In the genomic region with DNA sequence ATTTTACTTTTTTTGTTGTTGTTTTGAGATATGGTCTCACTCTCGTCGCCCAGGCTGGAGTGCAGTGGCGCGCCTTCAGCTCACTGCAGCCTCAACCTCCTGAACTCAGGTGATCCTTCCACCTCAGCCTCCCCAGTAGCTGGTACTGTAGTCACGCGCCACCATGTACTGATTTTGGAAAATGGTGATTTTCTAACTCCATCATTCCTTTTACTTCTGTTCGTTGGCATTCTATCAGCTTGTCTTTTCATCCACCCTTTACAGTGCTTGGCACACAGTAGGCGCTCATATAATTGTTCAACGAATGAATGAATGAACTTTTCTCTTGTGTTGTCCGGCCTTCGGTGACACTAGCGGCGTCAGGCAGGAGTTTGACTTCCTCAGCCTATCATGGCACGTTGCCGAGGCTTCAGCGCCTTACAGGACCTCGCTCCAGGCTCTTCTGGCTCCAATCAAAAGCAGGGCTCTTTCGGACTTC, we compare ENCODE assay signal across 8 cellular contexts. TPM values are rescaled to one million over a fixed set of nuclear protein-coding genes. Genes with fewer than 3 reads are reported as not detected.
DNase-seq lines count a peak whose midpoint lies in the region; ATAC-seq, FAIRE-seq and TF ChIP-seq lines count a peak whose summit lies in the region.

No MANE protein-coding gene starts in this region.

- peaks cover 6% of the 10 kb centered on the region for H3K27me3 Mint-ChIP-seq in activated naive CD4-positive, alpha-beta T cell treated with anti-CD3 and anti-CD28 coated beads, Interleukin-2, amount 10 ng/mL, durations not matched to agents 7 days and 5 days

- peaks cover 22% of the 10 kb centered on the region for H3K36me3 Mint-ChIP-seq in activated naive CD4-positive, alpha-beta T cell treated with anti-CD3 and anti-CD28 coated beads, Interleukin-2, amount 10 ng/mL, durations not matched to agents 7 days and 5 days

- DNase-seq in activated naive CD4-positive, alpha-beta T cell treated with anti-CD3 and anti-CD28 coated beads, Interleukin-2, amount 10 ng/mL, durations not matched to agents 7 days and 5 days = peak; percentile 24
- no peak for DNase-seq in activated naive CD4-positive, alpha-beta T cell treated with Interleukin-2 at 50 U/mL for 16 hours
- DNase-seq in adrenal gland (no peak), HepG2 (ENCODE audit: low spot score) (no peak), tibial nerve (ENCODE audit: low spot score in 2 of 2) (no peak), T-helper 9 cell (no peak), mucosa of gallbladder (ENCODE audit: low spot score) (no peak), UCSD-AML1 (lab: John Stamatoyannopoulos, UW; ENCODE audit: unreplicated experiment) (no peak)

- CTCF ChIA-PET in activated naive CD4-positive, alpha-beta T cell treated with anti-CD3 and anti-CD28 coated beads, Interleukin-2, amount 10 ng/mL, durations not matched to agents 7 days and 5 days (lab: Charles Lee) = interaction anchor here (0.5 to 4.2 kb wide), 6 partner anchors 14 to 268 kb away, joined by 4 to 32 read pairs (median 6); a partner anchor contains a TSS
- CTCF ChIA-PET in HepG2 (lab: Yijun Ruan, JAX; ENCODE audit: low intra/inter-chr PET ratio, low total read pairs) = no interaction called here

- peak overlapping the region; percentile 94 for H3K4me3 Mint-ChIP-seq in activated naive CD4-positive, alpha-beta T cell treated with anti-CD3 and anti-CD28 coated beads, Interleukin-2, amount 10 ng/mL, durations not matched to agents 7 days and 5 days

- TF ChIP-seq EP300 in HepG2 (IDR thresholded peaks at IDR 0.05; ENCODE audit: low read depth in 2 of 2, low read length in 2 of 2) = 0 out of 4 replicates have a peak, but pooled peaks of 1 of the 2 experiments have one; percentile 16
- no peak for TF ChIP-seq EP300 in HepG2 (CRISPR knock-in tag; IDR thresholded peaks at IDR 0.05; ENCODE audit: borderline replicate concordance)
- TF ChIP-seq EP300 in tibial nerve (IDR thresholded peaks at IDR 0.05) = no peak

- 37 to 41% (median 40%) methylated on average over 16 to 18 of the region's 18 CpGs for WGBS in adrenal gland, 4 donors
- WGBS in HepG2 (ENCODE audit: low lambda C conversion rate) = 51% methylated on average over 18 of the region's 18 CpGs
- WGBS in tibial nerve, 2 donors = 36 to 38% methylated on average over 18 of the region's 18 CpGs

- ATAC-seq in HepG2 = no peak

- H3K4me2 ChIP-seq in HepG2 (ENCODE audit: low read depth, low read length) = peak overlapping the region; percentile 63

- H3K27me3 ChIP-seq in adrenal gland (no peaks in the 10 kb centered on the region), HepG2 (ENCODE audit: control insufficient read depth in 1 of 2, insufficient read depth in 2 of 2, low read length in 2 of 2) (no peaks in the 10 kb centered on the region; a peak in 1 of 5 replicates), tibial nerve (no peaks in the 10 kb centered on the region)

- H3K36me3 ChIP-seq in adrenal gland (replicated peaks in 1 of 2) (no peaks in the 10 kb centered on the region), HepG2 (replicated peaks in 1 of 2; ENCODE audit: control insufficient read depth in 1 of 2, insufficient read depth in 2 of 2, low read length in 2 of 2) (peaks cover 0 to 6% of the 10 kb centered on the region in 2 experiments; a peak in 1 of 5 replicates), tibial nerve (no peaks in the 10 kb centered on the region)

- TF ChIP-seq CTCF in adrenal gland (IDR thresholded peaks at IDR 0.05) = no peak
- no peak for TF ChIP-seq CTCF in HepG2 (CRISPR knock-in tag; IDR thresholded peaks at IDR 0.05)
- TF ChIP-seq CTCF in tibial nerve (IDR thresholded peaks at IDR 0.05) = no peak

- no peaks in the 10 kb centered on the region for H3K9me3 ChIP-seq in adrenal gland (replicated peaks in 1 of 3)
- no peaks in the 10 kb centered on the region for H3K9me3 ChIP-seq in HepG2 (ENCODE audit: low read length)
- no peaks in the 10 kb centered on the region for H3K9me3 ChIP-seq in tibial nerve

- peak overlapping the region in 4 of 5 donors; percentile 18 to 92 (median 52) for H3K27ac ChIP-seq in adrenal gland
- peak overlapping the region; percentile 94 for H3K27ac ChIP-seq in HepG2 (ENCODE audit: extremely low read length, insufficient read depth, low read length)
- H3K27ac ChIP-seq in tibial nerve = peak overlapping the region in 3 of 4 donors; percentile 87 to 90 (median 90)

- peaks cover 50% of the 10 kb centered on the region for H3K4me1 Mint-ChIP-seq in activated naive CD4-positive, alpha-beta T cell treated with anti-CD3 and anti-CD28 coated beads, Interleukin-2, amount 10 ng/mL, durations not matched to agents 7 days and 5 days

- intact Hi-C loops in adrenal gland (cut with DNase I) (no loop called here), HepG2 (cut with micrococcal nuclease; ENCODE audit: unreplicated experiment) (loop anchor here (2.0 to 5.0 kb wide), 2 partner anchors 19 to 51 kb away; a partner anchor contains a TSS)

- in situ Hi-C loops in HepG2 (cut with HindIII; ENCODE audit: extremely low pct_ligation_motif_present, low pct_unique_long_range_greater_than_20kb) = no loop called here

- H3K9me3 Mint-ChIP-seq in activated naive CD4-positive, alpha-beta T cell treated with anti-CD3 and anti-CD28 coated beads, Interleukin-2, amount 10 ng/mL, durations not matched to agents 7 days and 5 days = no peaks in the 10 kb centered on the region

- H3K4me1 ChIP-seq in adrenal gland (replicated peaks in 1 of 2) = peaks cover 14 to 35% of the 10 kb centered on the region in 2 donors
- peaks cover 64% of the 10 kb centered on the region for H3K4me1 ChIP-seq in HepG2 (ENCODE audit: insufficient read depth, low read length)
- peaks cover 0 to 42% (median 7%) of the 10 kb centered on the region in 4 donors for H3K4me1 ChIP-seq in tibial nerve

- BruUV-seq in HepG2 (replicated peaks; lab: Mats Ljungman, UMichigan) = TSS peak; percentile 84

- POLR2A ChIA-PET in HepG2 (lab: Yijun Ruan, JAX) = interaction anchor here (1.1 to 5.6 kb wide), 9 partner anchors 10 to 242 kb away, joined by 3 to 53 read pairs (median 5); a partner anchor contains a TSS

- H3K4me3 ChIP-seq in adrenal gland = peak overlapping the region in 2 of 4 donors; percentile 62 to 65
- H3K4me3 ChIP-seq in HepG2 (replicated peaks in 1 of 3; ENCODE audit: insufficient read depth in 1 of 3, low read depth in 2 of 3, low read length in 3 of 3) = peak overlapping the region in 1 of 3 experiments; percentile 78; a peak in 2 of 6 replicates
- peak overlapping the region; percentile 54 to 91 (median 88) for H3K4me3 ChIP-seq in tibial nerve

- peaks cover 39% of the 10 kb centered on the region for H3K79me2 ChIP-seq in HepG2 (ENCODE audit: insufficient read depth, low read length)

- TF ChIP-seq RAD21 in HepG2 (CRISPR knock-in tag; IDR thresholded peaks at IDR 0.05) = no peak

- peak overlapping the region; percentile 6 for H2AFZ ChIP-seq in HepG2 (ENCODE audit: low read length)

- FAIRE-seq in HepG2 (lab: Jason Lieb, UNC) = peak; percentile 54

- H4K20me1 ChIP-seq in HepG2 (ENCODE audit: insufficient read depth, low read length) = peaks cover 34% of the 10 kb centered on the region

- H3K27ac Mint-ChIP-seq in activated naive CD4-positive, alpha-beta T cell treated with anti-CD3 and anti-CD28 coated beads, Interleukin-2, amount 10 ng/mL, durations not matched to agents 7 days and 5 days = peak overlapping the region; percentile 99

- TF ChIP-seq POLR2A in adrenal gland (IDR thresholded peaks at IDR 0.05) (no peak), HepG2 (IDR thresholded peaks at IDR 0.05; ENCODE audit: insufficient read depth in 1 of 2, low read depth in 2 of 2, low read length in 2 of 2) (no peak), tibial nerve (IDR thresholded peaks at IDR 0.05) (no peak)

- peak overlapping the region; percentile 26; the same call in 1 of the 2 replicates for H3K9ac ChIP-seq in HepG2 (ENCODE audit: insufficient read depth, low read depth, low read length)

RNA-seq across cellular contexts. Expression of a gene that starts 0.4 kb away (rescaled TPM):
- total RNA-seq in adrenal gland (10 to 100 TPM in 5 of 8 donors, 1 to 10 TPM in 3; 1.6 to 24.9 (median 13.5) TPM), HepG2 (2016; rRNA removed; fragmentation: Illumina TruSeq; extraction: Trizol) (188 and 281 TPM in 2 replicates), tibial nerve (10 to 100 TPM; 13.2 to 57.7 (median 25.7) TPM), mucosa of gallbladder (26.2 TPM)
- polyA plus RNA-seq in adrenal gland (10 to 100 TPM in 2 of 3 donors, 1 to 10 TPM in 1; 6.0 to 19.8 (median 12.8) TPM), HepG2 (2011; rRNA removed) (197 and 269 TPM in 2 replicates)
- 38.9 and 41.2 TPM in 2 replicates for total RNA-seq in HepG2 (2016; cell fraction: cytosol; rRNA removed; fragmentation: Illumina TruSeq; extraction: Trizol; ENCODE audit: low read depth)
- total RNA-seq in HepG2 (2016; cell fraction: insoluble cytoplasmic fraction; rRNA removed; fragmentation: Illumina TruSeq; extraction: Trizol) = 188 and 279 TPM in 2 replicates
- total RNA-seq in HepG2 (2016; cell fraction: membrane; rRNA removed; fragmentation: Illumina TruSeq; extraction: Trizol) = 132 and 142 TPM in 2 replicates
- total RNA-seq in HepG2 (2016; cell fraction: nucleus; rRNA removed; fragmentation: Illumina TruSeq; extraction: Trizol) = 70.7 and 79.0 TPM in 2 replicates
- polyA plus RNA-seq in HepG2 (2011; cell fraction: cytosol; rRNA removed) = 162 and 205 TPM in 2 replicates
- 88.5 and 89.7 TPM in 2 replicates for polyA plus RNA-seq in HepG2 (2011; cell fraction: nucleus; rRNA removed)
- 224 and 287 TPM in 2 replicates for polyA plus RNA-seq in HepG2 (2012)
- polyA plus RNA-seq in HepG2 (2016; cell fraction: cytosol; fragmentation: Illumina TruSeq; extraction: Trizol; ENCODE audit: low read depth) = 31.0 and 33.2 TPM in 2 replicates
- polyA plus RNA-seq in HepG2 (2016; cell fraction: insoluble cytoplasmic fraction; fragmentation: Illumina TruSeq; extraction: Trizol; ENCODE audit: low read depth) = 225 and 240 TPM in 2 replicates
- 83.1 and 83.6 TPM in 2 replicates for polyA plus RNA-seq in HepG2 (2016; cell fraction: membrane; fragmentation: Illumina TruSeq; extraction: Trizol; ENCODE audit: low read depth)
- polyA plus RNA-seq in HepG2 (2016; cell fraction: nucleus; fragmentation: Illumina TruSeq; extraction: Trizol; ENCODE audit: insufficient read depth, low read depth) = 100 and 101 TPM in 2 replicates
- 148 and 336 TPM in 2 replicates for polyA minus RNA-seq in HepG2 (2011; rRNA and poly(A)+ RNA removed; ENCODE audit: low replicate concordance)
- polyA minus RNA-seq in HepG2 (2011; cell fraction: cytosol; rRNA and poly(A)+ RNA removed) = 201 and 205 TPM in 2 replicates
- polyA minus RNA-seq in HepG2 (2011; cell fraction: nucleus; rRNA and poly(A)+ RNA removed) = 97.9 and 128 TPM in 2 replicates

RNA-seq across cellular contexts. Expression of a gene that starts 19.3 kb away (rescaled TPM):
- total RNA-seq in adrenal gland = 100 to 1,000 TPM in 1 of 8 donors, 10 to 100 TPM in 7; 59.9 to 103 (median 87.4) TPM
- polyA plus RNA-seq in adrenal gland = 10 to 100 TPM; 15.9 to 44.5 (median 21.4) TPM
- total RNA-seq in HepG2 (2016; rRNA removed; fragmentation: Illumina TruSeq; extraction: Trizol) = 139 and 217 TPM in 2 replicates
- total RNA-seq in HepG2 (2016; cell fraction: cytosol; rRNA removed; fragmentation: Illumina TruSeq; extraction: Trizol; ENCODE audit: low read depth) = 26.2 and 34.3 TPM in 2 replicates
- total RNA-seq in HepG2 (2016; cell fraction: insoluble cytoplasmic fraction; rRNA removed; fragmentation: Illumina TruSeq; extraction: Trizol) = 135 and 223 TPM in 2 replicates
- 73.7 and 77.9 TPM in 2 replicates for total RNA-seq in HepG2 (2016; cell fraction: membrane; rRNA removed; fragmentation: Illumina TruSeq; extraction: Trizol)
- 58.0 and 69.5 TPM in 2 replicates for total RNA-seq in HepG2 (2016; cell fraction: nucleus; rRNA removed; fragmentation: Illumina TruSeq; extraction: Trizol)
- 33.2 and 48.2 TPM in 2 replicates for polyA plus RNA-seq in HepG2 (2011; rRNA removed)
- polyA plus RNA-seq in HepG2 (2011; cell fraction: cytosol; rRNA removed) = 17.6 and 27.6 TPM in 2 replicates
- polyA plus RNA-seq in HepG2 (2011; cell fraction: nucleus; rRNA removed) = 10.7 and 17.1 TPM in 2 replicates
- 42.5 and 50.3 TPM in 2 replicates for polyA plus RNA-seq in HepG2 (2012)
- polyA plus RNA-seq in HepG2 (2016; cell fraction: cytosol; fragmentation: Illumina TruSeq; extraction: Trizol; ENCODE audit: low read depth) = 18.1 and 21.3 TPM in 2 replicates
- polyA plus RNA-seq in HepG2 (2016; cell fraction: insoluble cytoplasmic fraction; fragmentation: Illumina TruSeq; extraction: Trizol; ENCODE audit: low read depth) = 128 and 131 TPM in 2 replicates
- 35.8 and 42.0 TPM in 2 replicates for polyA plus RNA-seq in HepG2 (2016; cell fraction: membrane; fragmentation: Illumina TruSeq; extraction: Trizol; ENCODE audit: low read depth)
- 52.2 and 58.5 TPM in 2 replicates for polyA plus RNA-seq in HepG2 (2016; cell fraction: nucleus; fragmentation: Illumina TruSeq; extraction: Trizol; ENCODE audit: insufficient read depth, low read depth)
- polyA minus RNA-seq in HepG2 (2011; rRNA and poly(A)+ RNA removed; ENCODE audit: low replicate concordance) = 17.0 and 33.6 TPM in 2 replicates
- polyA minus RNA-seq in HepG2 (2011; cell fraction: cytosol; rRNA and poly(A)+ RNA removed) = 28.0 and 36.2 TPM in 2 replicates
- polyA minus RNA-seq in HepG2 (2011; cell fraction: nucleus; rRNA and poly(A)+ RNA removed) = 30.4 and 30.7 TPM in 2 replicates
- 10 to 100 TPM; 55.3 to 69.9 (median 60.2) TPM for total RNA-seq in tibial nerve
- 119 TPM for total RNA-seq in mucosa of gallbladder

RNA-seq across cellular contexts. Expression of a gene that starts 50.3 kb away (rescaled TPM):
- total RNA-seq in adrenal gland (10 to 100 TPM; 17.1 to 65.1 (median 40.1) TPM), HepG2 (2016; rRNA removed; fragmentation: Illumina TruSeq; extraction: Trizol) (170 and 172 TPM in 2 replicates), tibial nerve (10 to 100 TPM; 23.2 to 39.5 (median 25.8) TPM), mucosa of gallbladder (25.2 TPM)
- polyA plus RNA-seq in adrenal gland (10 to 100 TPM; 37.8 to 84.5 (median 54.8) TPM), HepG2 (2011; rRNA removed) (59.1 and 89.7 TPM in 2 replicates)
- 719 and 870 TPM in 2 replicates for total RNA-seq in HepG2 (2016; cell fraction: cytosol; rRNA removed; fragmentation: Illumina TruSeq; extraction: Trizol; ENCODE audit: low read depth)
- total RNA-seq in HepG2 (2016; cell fraction: insoluble cytoplasmic fraction; rRNA removed; fragmentation: Illumina TruSeq; extraction: Trizol) = 161 and 184 TPM in 2 replicates
- 416 and 482 TPM in 2 replicates for total RNA-seq in HepG2 (2016; cell fraction: membrane; rRNA removed; fragmentation: Illumina TruSeq; extraction: Trizol)
- 51.5 and 52.9 TPM in 2 replicates for total RNA-seq in HepG2 (2016; cell fraction: nucleus; rRNA removed; fragmentation: Illumina TruSeq; extraction: Trizol)
- polyA plus RNA-seq in HepG2 (2011; cell fraction: cytosol; rRNA removed) = 70.2 and 71.9 TPM in 2 replicates
- 16.6 and 17.4 TPM in 2 replicates for polyA plus RNA-seq in HepG2 (2011; cell fraction: nucleus; rRNA removed)
- 58.8 and 77.2 TPM in 2 replicates for polyA plus RNA-seq in HepG2 (2012)
- polyA plus RNA-seq in HepG2 (2016; cell fraction: cytosol; fragmentation: Illumina TruSeq; extraction: Trizol; ENCODE audit: low read depth) = 917 and 1,024 TPM in 2 replicates
- 174 and 187 TPM in 2 replicates for polyA plus RNA-seq in HepG2 (2016; cell fraction: insoluble cytoplasmic fraction; fragmentation: Illumina TruSeq; extraction: Trizol; ENCODE audit: low read depth)
- 432 and 498 TPM in 2 replicates for polyA plus RNA-seq in HepG2 (2016; cell fraction: membrane; fragmentation: Illumina TruSeq; extraction: Trizol; ENCODE audit: low read depth)
- 94.6 and 103 TPM in 2 replicates for polyA plus RNA-seq in HepG2 (2016; cell fraction: nucleus; fragmentation: Illumina TruSeq; extraction: Trizol; ENCODE audit: insufficient read depth, low read depth)
- 8.3 and 15.8 TPM in 2 replicates for polyA minus RNA-seq in HepG2 (2011; rRNA and poly(A)+ RNA removed; ENCODE audit: low replicate concordance)
- 12.3 and 18.9 TPM in 2 replicates for polyA minus RNA-seq in HepG2 (2011; cell fraction: cytosol; rRNA and poly(A)+ RNA removed)
- 10.9 and 11.2 TPM in 2 replicates for polyA minus RNA-seq in HepG2 (2011; cell fraction: nucleus; rRNA and poly(A)+ RNA removed)
